ENCODE assay signal across 21 cellular contexts in genomic region chr3:141338881-141339280, GRCh38.
"Had no signal": no experiment of that assay in that cellular context is flagged by ENCODE, and none has a peak within 500 bp of the region (broad histone marks: within the 10 kb centered on the region; RNA-seq: fewer than 3 reads in every experiment).

No MANE protein-coding gene starts in this region.

- FAIRE-seq: keratinocyte, small intestine had no signal

- H3K4me3 Mint-ChIP-seq: central memory CD8-positive, alpha-beta T cell; immature natural killer cell; naive B cell; nephron; stimulated activated naive CD8-positive, alpha-beta T cell treated with anti-CD3 and anti-CD28 coated beads, Interleukin-15, Interleukin-2, amounts not matched to agents 100 ng/mL and 50 ng/mL, for 24 hours had no signal

- H3K4me3 ChIP-seq: dorsolateral prefrontal cortex, gastroesophageal sphincter, left ventricle myocardium inferior, lung, tibial nerve, upper lobe of right lung had no signal

- ATAC-seq: esophagus mucosa, gastroesophageal sphincter, upper lobe of right lung had no signal

- H3K36me3 ChIP-seq: gastroesophageal sphincter, left ventricle myocardium inferior, tibial nerve, upper lobe of right lung had no signal

- H3K4me1 Mint-ChIP-seq: central memory CD8-positive, alpha-beta T cell; immature natural killer cell; nephron had no signal

- DNase-seq: cortex of kidney; dorsolateral prefrontal cortex; effector CD8-positive, alpha-beta T cell; foreskin fibroblast; glutamatergic neuron; immature natural killer cell; left ventricle myocardium inferior; mesenchymal stem cell; naive B cell; occipital lobe; small intestine; stimulated activated CD4-positive, alpha-beta T cell treated with anti-CD3 and anti-CD28 coated beads, Interleukin-2, amount 100 ng/mL, for 48 hours; upper lobe of right lung had no signal

- H3K27ac Mint-ChIP-seq: immature natural killer cell; nephron; stimulated activated naive CD8-positive, alpha-beta T cell treated with anti-CD3 and anti-CD28 coated beads, Interleukin-15, Interleukin-2, amounts not matched to agents 100 ng/mL and 50 ng/mL, for 24 hours had no signal

- H3K4me1 ChIP-seq: left ventricle myocardium inferior, tibial nerve, upper lobe of right lung had no signal

- H3K27ac ChIP-seq: gastroesophageal sphincter, left ventricle myocardium inferior, tibial nerve, upper lobe of right lung had no signal

- H3K9me3 ChIP-seq: gastroesophageal sphincter, left ventricle myocardium inferior, tibial nerve, upper lobe of right lung had no signal

- H3K27me3 ChIP-seq: dorsolateral prefrontal cortex, gastroesophageal sphincter, tibial nerve, upper lobe of right lung had no signal

- H3K9me3 Mint-ChIP-seq: central memory CD8-positive, alpha-beta T cell; immature natural killer cell; stimulated activated naive CD8-positive, alpha-beta T cell treated with anti-CD3 and anti-CD28 coated beads, Interleukin-15, Interleukin-2, amounts not matched to agents 100 ng/mL and 50 ng/mL, for 24 hours had no signal
